In the genomic region with DNA sequence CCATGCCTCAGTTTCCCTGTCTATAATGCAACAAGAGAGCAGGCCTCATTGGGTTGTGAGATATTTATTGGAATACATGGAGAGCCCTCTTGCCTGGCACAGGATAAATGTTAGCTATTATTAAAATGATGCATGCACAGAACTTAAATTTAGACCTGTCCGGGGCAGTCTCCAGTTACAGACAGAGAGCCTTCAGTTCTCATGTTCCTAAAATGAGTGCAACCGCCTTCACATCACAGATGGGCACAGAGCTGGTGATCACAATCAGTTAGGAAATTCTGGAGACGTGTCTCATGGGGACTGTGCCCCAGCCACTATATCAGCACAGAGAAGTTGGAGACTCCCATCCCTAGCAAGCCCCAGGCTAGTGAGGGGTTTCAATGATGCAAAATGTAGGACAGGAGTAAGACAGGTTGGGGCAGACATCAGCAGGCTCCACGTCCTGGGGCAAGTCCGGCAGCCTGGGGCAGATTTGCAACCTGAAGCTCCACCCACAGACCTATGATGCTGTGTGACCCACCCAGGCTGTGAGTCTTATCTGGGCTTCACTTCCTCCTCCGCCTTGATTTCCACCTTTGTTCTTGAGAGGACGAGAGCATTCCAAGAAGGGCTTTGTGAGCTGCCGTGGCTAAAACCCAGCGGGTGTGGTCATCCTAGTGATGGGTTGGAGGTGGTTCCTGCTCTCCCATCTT, we compare ENCODE assay signal across 11 cellular contexts.
"Had no signal": no experiment of that assay in that cellular context is flagged by ENCODE, and none has a peak within 500 bp of the region (broad histone marks: within the 10 kb centered on the region; RNA-seq: fewer than 3 reads in every experiment).

No MANE protein-coding gene starts in this region.

- H3K27ac ChIP-seq: epithelial cell of prostate, prostate gland had no signal

- H3K9me3 Mint-ChIP-seq: activated T-helper 17 cell treated with anti-CD3 and anti-CD28 coated beads, Interleukin-2, amount 50 U/mL, for 72 hours; natural killer cell treated with Interleukin-12 subunit alpha and Interleukin-12 subunit beta and Interleukin-15 and Interleukin-18, amount 100 ng/mL, for 72 hours; stimulated activated memory B cell treated with anti-CD40 and anti-IgM and Interleukin-4, amounts not matched to agents 10 μg/mL and 1 μg/mL and 100 μg/mL, for 72 hours had no signal

- H3K36me3 Mint-ChIP-seq: natural killer cell treated with Interleukin-12 subunit alpha and Interleukin-12 subunit beta and Interleukin-15 and Interleukin-18, amount 100 ng/mL, for 72 hours; stimulated activated memory B cell treated with anti-CD40 and anti-IgM and Interleukin-4, amounts not matched to agents 10 μg/mL and 1 μg/mL and 100 μg/mL, for 72 hours had no signal

- H3K4me3 ChIP-seq: prostate gland, uterus had no signal

- H3K4me1 ChIP-seq: prostate gland, uterus had no signal

- H3K9me3 ChIP-seq: prostate gland, uterus had no signal

- H3K36me3 ChIP-seq: prostate gland, uterus had no signal

- H3K4me3 Mint-ChIP-seq: activated T-helper 17 cell treated with anti-CD3 and anti-CD28 coated beads, Interleukin-2, amount 50 U/mL, for 72 hours; natural killer cell treated with Interleukin-12 subunit alpha and Interleukin-12 subunit beta and Interleukin-15 and Interleukin-18, amount 100 ng/mL, for 72 hours; stimulated activated memory B cell treated with anti-CD40 and anti-IgM and Interleukin-4, amounts not matched to agents 10 μg/mL and 1 μg/mL and 100 μg/mL, for 72 hours had no signal

- DNase-seq: activated naive CD4-positive, alpha-beta T cell treated with Interleukin-2 at 50 U/mL for 16 hours; foreskin melanocyte; T-helper 1 cell; T1000; uterus had no signal

- H3K27me3 ChIP-seq: uterus had no signal

- H3K27me3 Mint-ChIP-seq: stimulated activated memory B cell treated with anti-CD40 and anti-IgM and Interleukin-4, amounts not matched to agents 10 μg/mL and 1 μg/mL and 100 μg/mL, for 72 hours had no signal

- ATAC-seq: activated CD4-positive, CD25-positive, alpha-beta regulatory T cell treated with anti-CD3 and anti-CD28 coated beads, Interleukin-2, amount 50 U/mL, for 24 hours; activated T-helper 17 cell treated with anti-CD3 and anti-CD28 coated beads, Interleukin-2, amount 50 U/mL, for 72 hours; natural killer cell treated with Interleukin-12 subunit alpha and Interleukin-12 subunit beta and Interleukin-15 and Interleukin-18, amount 100 ng/mL, for 72 hours; stimulated activated memory B cell treated with anti-CD40 and anti-IgM and Interleukin-4, amounts not matched to agents 10 μg/mL and 1 μg/mL and 100 μg/mL, for 72 hours had no signal

- H3K27ac Mint-ChIP-seq: activated T-helper 17 cell treated with anti-CD3 and anti-CD28 coated beads, Interleukin-2, amount 50 U/mL, for 72 hours; natural killer cell treated with Interleukin-12 subunit alpha and Interleukin-12 subunit beta and Interleukin-15 and Interleukin-18, amount 100 ng/mL, for 72 hours; stimulated activated memory B cell treated with anti-CD40 and anti-IgM and Interleukin-4, amounts not matched to agents 10 μg/mL and 1 μg/mL and 100 μg/mL, for 72 hours had no signal

- H3K4me1 Mint-ChIP-seq: activated T-helper 17 cell treated with anti-CD3 and anti-CD28 coated beads, Interleukin-2, amount 50 U/mL, for 72 hours; stimulated activated memory B cell treated with anti-CD40 and anti-IgM and Interleukin-4, amounts not matched to agents 10 μg/mL and 1 μg/mL and 100 μg/mL, for 72 hours had no signal
